ENCODE assay signal across 12 cellular contexts in genomic region chr6:16043171-16044142, GRCh38.
DNase-seq lines count a peak whose midpoint lies in the region; ATAC-seq lines count a peak whose summit lies in the region.
"Had no signal": no experiment of that assay in that cellular context is flagged by ENCODE, and none has a peak within 500 bp of the region (broad histone marks: within the 10 kb centered on the region; RNA-seq: fewer than 3 reads in every experiment).

No MANE protein-coding gene starts in this region.

- peak; percentile 48 for DNase-seq in CD1c-positive myeloid dendritic cell (ENCODE audit: extremely low spot score)
- DNase-seq in GM19240 (ENCODE audit: insufficient read length, low spot score): peak; percentile 8
- DNase-seq in adipocyte (ENCODE audit: low read depth): no peak
- DNase-seq in inferior parietal cortex (ENCODE audit: extremely low spot score): no peak
- DNase-seq in NCI-H510A (lab: John Stamatoyannopoulos, UW): no peak
- DNase-seq in activated CD8-positive, alpha-beta memory T cell treated with anti-CD3 and anti-CD28 coated beads, Interleukin-2, amount 50 U/mL, for 48 hours: no peak
- no peak for DNase-seq in retina
- DNase-seq: activated CD4-positive, alpha-beta T cell treated with anti-CD3 and anti-CD28 coated beads for 48 hours; activated naive CD8-positive, alpha-beta T cell treated with anti-CD3 and anti-CD28 coated beads, Interleukin-2, amount 10 ng/mL, durations not matched to agents 7 days and 5 days; NCI-H1092 treated with DMSO at 0.1 percent for 48 hours; occipital lobe had no signal

- peaks cover 9% of the 10 kb centered on the region for H3K27me3 ChIP-seq in adipocyte (replicated peaks; ENCODE audit: control insufficient read depth, insufficient read depth, low read length)

- H3K9ac ChIP-seq in adipocyte (ENCODE audit: low read length): peak overlapping the region; percentile 72

- H3K9me3 ChIP-seq in adipocyte (ENCODE audit: control insufficient read depth, low read length): no peaks in the 10 kb centered on the region

- no peak overlapping the region for H3K4me3 ChIP-seq in adipocyte (ENCODE audit: low read length)

- peaks cover 16% of the 10 kb centered on the region for H3K4me1 ChIP-seq in adipocyte (ENCODE audit: control insufficient read depth, insufficient read depth, low read length)

- ATAC-seq in HG03039 (IDR thresholded peaks at IDR 0.05; ENCODE audit: unreplicated experiment): peak; percentile 66

- no peaks in the 10 kb centered on the region for H3K36me3 ChIP-seq in adipocyte (ENCODE audit: control insufficient read depth, insufficient read depth, low read length, severe bottlenecking)

Comparison
In these comparisons a context has a peak if more than half of its experiments do, and no peak if none do; other contexts are left out.
1. DNase-seq: peak in CD1c-positive myeloid dendritic cell (single experiment) and GM19240 (single experiment); none in adipocyte (single experiment), inferior parietal cortex (single experiment), NCI-H510A (single experiment), activated CD8-positive, alpha-beta memory T cell treated with anti-CD3 and anti-CD28 coated beads, Interleukin-2, amount 50 U/mL, for 48 hours (single experiment) and retina (single experiment).